Comparison of ENCODE assay signal across 30 cellular contexts in genomic region chr2:1842945-1843344, GRCh38.
"Had no signal": no experiment of that assay in that cellular context is flagged by ENCODE, and none has a peak within 500 bp of the region (broad histone marks: within the 10 kb centered on the region; RNA-seq: fewer than 3 reads in every experiment).

No MANE protein-coding gene starts in this region.

- H3K4me3 ChIP-seq: adrenal gland, body of pancreas, colonic mucosa, gastrocnemius medialis had no signal

- H3K27ac ChIP-seq: adrenal gland, body of pancreas, colonic mucosa, gastrocnemius medialis, WERI-Rb-1 had no signal

- DNase-seq: activated CD4-positive, alpha-beta memory T cell treated with anti-CD3 and anti-CD28 coated beads for 36 hours; activated CD4-positive, alpha-beta T cell treated with anti-CD3 and anti-CD28 coated beads for 36 hours; activated CD4-positive, alpha-beta T cell treated with anti-CD3 and anti-CD28 coated beads, Interleukin-2, amount 10 ng/mL, durations not matched to agents 24 days and 14 days; activated CD4-positive, CD25-positive, alpha-beta regulatory T cell; activated CD4-positive, CD25-positive, alpha-beta regulatory T cell treated with anti-CD3 and anti-CD28 coated beads, Interleukin-2, amount 50 U/mL, for 72 hours; activated CD8-positive, alpha-beta memory T cell treated with anti-CD3 and anti-CD28 coated beads, Interleukin-2, amount 10 ng/mL, durations not matched to agents 7 days and 5 days; activated CD8-positive, alpha-beta memory T cell treated with anti-CD3 and anti-CD28 coated beads, Interleukin-2, amount 50 U/mL, for 4 hours; activated CD8-positive, alpha-beta T cell treated with anti-CD3 and anti-CD28 coated beads, Interleukin-2, amount 10 ng/mL, durations not matched to agents 7 days and 5 days; activated effector memory CD4-positive, alpha-beta T cell treated with anti-CD3 and anti-CD28 coated beads, Interleukin-2, amount 50 U/mL, for 16 hours; activated naive CD4-positive, alpha-beta T cell treated with anti-CD3 and anti-CD28 coated beads for 36 hours; activated naive CD8-positive, alpha-beta T cell treated with anti-CD3 and anti-CD28 coated beads for 36 hours; activated naive CD8-positive, alpha-beta T cell treated with anti-CD3 and anti-CD28 coated beads, Interleukin-2, amount 50 U/mL, for 24 hours; activated T-cell treated with anti-CD3 and anti-CD28 coated beads, Interleukin-2, amount 50 U/mL, for 1 hour; activated T-cell treated with anti-CD3 and anti-CD28 coated beads, Interleukin-2, amount 50 U/mL, for 48 hours; adrenal gland; amygdala; body of pancreas; central memory CD4-positive, alpha-beta T cell; cerebellar nuclear complex; colonic mucosa; effector CD8-positive, alpha-beta T cell; foreskin fibroblast; gastrocnemius medialis; glutamatergic neuron; T-helper 1 cell; T-helper 17 cell; T1000; WERI-Rb-1 had no signal

- H3K36me3 ChIP-seq: adrenal gland, colonic mucosa, gastrocnemius medialis, WERI-Rb-1 had no signal

- ATAC-seq: activated CD4-positive, alpha-beta T cell treated with anti-CD3 and anti-CD28 coated beads for 36 hours; activated CD8-positive, alpha-beta memory T cell treated with anti-CD3 and anti-CD28 coated beads, Interleukin-2, amount 10 ng/mL, durations not matched to agents 7 days and 5 days; activated CD8-positive, alpha-beta T cell treated with anti-CD3 and anti-CD28 coated beads, Interleukin-2, amount 10 ng/mL, durations not matched to agents 7 days and 5 days; activated naive CD8-positive, alpha-beta T cell treated with anti-CD3 and anti-CD28 coated beads, Interleukin-2, amount 50 U/mL, for 24 hours; body of pancreas; esophagus mucosa; gastrocnemius medialis; T-helper 17 cell had no signal

- H3K4me1 ChIP-seq: adrenal gland, colonic mucosa, gastrocnemius medialis had no signal

- H3K9me3 ChIP-seq: adrenal gland, body of pancreas, colonic mucosa, gastrocnemius medialis had no signal

- FAIRE-seq: endometrium had no signal

- H3K27me3 ChIP-seq: adrenal gland, body of pancreas, colonic mucosa, gastrocnemius medialis had no signal
